ENCODE assay signal across 1 cellular context in the genomic region with DNA sequence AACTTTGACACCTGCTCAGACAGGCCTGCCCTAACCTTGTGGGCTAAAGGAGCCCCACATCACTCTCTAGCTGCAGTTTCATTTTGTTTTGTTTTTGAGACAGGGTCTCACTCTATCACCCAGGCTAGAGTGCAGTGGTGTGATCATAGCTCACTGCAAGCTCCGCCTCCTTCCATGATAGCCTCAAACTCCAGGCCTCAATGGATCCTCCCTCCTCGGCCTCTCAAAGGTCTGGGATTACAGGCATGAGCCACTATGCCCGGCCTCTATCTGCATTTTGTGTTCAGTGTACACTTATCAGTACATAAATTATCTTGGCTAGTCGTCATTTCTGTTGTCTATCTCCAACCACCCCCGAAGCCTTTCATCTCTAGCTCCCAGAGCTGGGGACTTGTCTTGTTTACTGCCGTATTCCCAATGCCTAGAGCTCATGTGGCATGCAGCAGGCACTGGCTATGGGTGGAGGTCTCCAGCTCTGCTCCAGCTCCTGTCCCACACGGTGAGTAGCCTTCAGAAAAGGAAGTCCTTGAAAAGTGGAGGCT.
TF ChIP-seq lines count a peak whose summit lies in the region.

No MANE protein-coding gene starts in this region.

TF ChIP-seq in IMR-90, 13 proteins besides CTCF, POLR2A, EP300 and RAD21:
- TF ChIP-seq RCOR1 (IDR thresholded peaks at IDR 0.05; ENCODE audit: insufficient replicate concordance, low read length) (no peak), CEBPB (IDR thresholded peaks at IDR 0.05; ENCODE audit: low read depth, low read length) (no peak), ELK1 (IDR thresholded peaks at IDR 0.05; ENCODE audit: borderline replicate concordance, low read depth, low read length) (no peak), MAFK (IDR thresholded peaks at IDR 0.05; ENCODE audit: low read depth, low read length) (no peak), NFE2L2 (IDR thresholded peaks at IDR 0.05; ENCODE audit: low read depth, low read length) (no peak), MXI1 (IDR thresholded peaks at IDR 0.05; ENCODE audit: borderline replicate concordance, low read depth, low read length) (no peak), USF2 (IDR thresholded peaks at IDR 0.05; ENCODE audit: low read depth, low read length) (no peak), RFX5 (IDR thresholded peaks at IDR 0.05; ENCODE audit: low read depth, low read length) (no peak), FOS (IDR thresholded peaks at IDR 0.05; ENCODE audit: low read depth, low read length) (no peak), CHD1 (IDR thresholded peaks at IDR 0.05; ENCODE audit: low read depth, low read length) (no peak)
